Comparison of ENCODE assay signal across 1 cellular context in the genomic region with DNA sequence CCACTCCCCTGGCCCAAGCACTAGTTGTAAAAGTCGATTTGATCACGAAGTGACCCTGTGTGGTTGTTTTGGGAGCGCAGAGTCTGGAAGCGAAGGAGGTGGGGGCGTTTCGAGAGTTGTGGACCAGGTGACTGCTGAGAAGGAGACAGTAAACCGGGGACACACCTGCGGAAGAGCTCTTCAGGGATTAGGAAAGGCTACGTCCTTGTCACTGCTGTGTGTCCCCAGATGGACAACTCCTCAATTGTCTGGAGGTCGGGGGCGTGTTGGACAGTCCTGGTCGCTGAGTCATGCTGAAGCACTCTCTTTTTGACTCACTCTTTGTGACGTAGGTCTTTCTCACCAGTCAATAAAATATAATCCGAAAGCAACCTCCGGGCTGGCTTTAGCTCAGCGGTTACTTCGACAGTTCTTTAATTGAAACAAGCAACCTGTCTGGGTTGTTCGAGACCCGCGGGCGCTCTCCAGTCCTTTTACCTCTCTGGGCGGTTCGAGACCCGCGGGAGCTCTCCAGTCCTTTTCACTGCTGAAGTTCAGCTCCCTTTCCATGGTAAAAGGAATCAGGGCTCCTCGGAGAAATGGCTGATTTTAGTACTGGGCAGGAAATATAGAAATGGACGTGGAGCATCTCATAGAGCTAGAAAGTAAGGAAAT.
A peak's percentile ranks its signal among the peaks of the same experiment; 100 is the strongest.
TF ChIP-seq lines count a peak whose summit lies in the region.

No MANE protein-coding gene starts in this region.

TF ChIP-seq in HEK293, 187 proteins besides CTCF, POLR2A, EP300 and RAD21 (continues in another document):
- TF ChIP-seq, protein P1, sequence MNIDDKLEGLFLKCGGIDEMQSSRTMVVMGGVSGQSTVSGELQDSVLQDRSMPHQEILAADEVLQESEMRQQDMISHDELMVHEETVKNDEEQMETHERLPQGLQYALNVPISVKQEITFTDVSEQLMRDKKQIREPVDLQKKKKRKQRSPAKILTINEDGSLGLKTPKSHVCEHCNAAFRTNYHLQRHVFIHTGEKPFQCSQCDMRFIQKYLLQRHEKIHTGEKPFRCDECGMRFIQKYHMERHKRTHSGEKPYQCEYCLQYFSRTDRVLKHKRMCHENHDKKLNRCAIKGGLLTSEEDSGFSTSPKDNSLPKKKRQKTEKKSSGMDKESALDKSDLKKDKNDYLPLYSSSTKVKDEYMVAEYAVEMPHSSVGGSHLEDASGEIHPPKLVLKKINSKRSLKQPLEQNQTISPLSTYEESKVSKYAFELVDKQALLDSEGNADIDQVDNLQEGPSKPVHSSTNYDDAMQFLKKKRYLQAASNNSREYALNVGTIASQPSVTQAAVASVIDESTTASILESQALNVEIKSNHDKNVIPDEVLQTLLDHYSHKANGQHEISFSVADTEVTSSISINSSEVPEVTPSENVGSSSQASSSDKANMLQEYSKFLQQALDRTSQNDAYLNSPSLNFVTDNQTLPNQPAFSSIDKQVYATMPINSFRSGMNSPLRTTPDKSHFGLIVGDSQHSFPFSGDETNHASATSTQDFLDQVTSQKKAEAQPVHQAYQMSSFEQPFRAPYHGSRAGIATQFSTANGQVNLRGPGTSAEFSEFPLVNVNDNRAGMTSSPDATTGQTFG (tag by site-specific recombination; IDR thresholded peaks at IDR 0.05; ENCODE audit: borderline replicate concordance) = 0 out of 2 replicates have a peak, but pooled peaks have one; percentile 21
- TF ChIP-seq ZNF610 (tag by site-specific recombination; IDR thresholded peaks at IDR 0.05; ENCODE audit: borderline replicate concordance) (peak; percentile 82; the same call in 1 of the 2 replicates), ZFHX2 (tag by site-specific recombination; conservative IDR thresholded peaks at IDR 0.05) (peak; percentile 76), SP7 (tag by site-specific recombination; IDR thresholded peaks at IDR 0.05) (peak; percentile 87), ZNF341 (tag by site-specific recombination; IDR thresholded peaks at IDR 0.05; ENCODE audit: low read depth) (no peak), ZNF23 (tag by site-specific recombination; IDR thresholded peaks at IDR 0.05; ENCODE audit: borderline replicate concordance) (no peak), ZBTB17 (tag by site-specific recombination; IDR thresholded peaks at IDR 0.05) (peak; percentile 96), SALL2 (tag by site-specific recombination; IDR thresholded peaks at IDR 0.05; ENCODE audit: borderline replicate concordance) (no peak), EGR2 (tag by site-specific recombination; IDR thresholded peaks at IDR 0.05; ENCODE audit: low read depth) (peak; percentile 69), ZNF426 (tag by site-specific recombination; IDR thresholded peaks at IDR 0.05) (no peak), ZBTB8A (tag by site-specific recombination; IDR thresholded peaks at IDR 0.05) (peak; percentile 47), ZNF211 (tag by site-specific recombination; IDR thresholded peaks at IDR 0.05; ENCODE audit: low read depth) (no peak), ZSCAN30 (tag by site-specific recombination; IDR thresholded peaks at IDR 0.05) (peak; percentile 91), GLIS2 (tag by site-specific recombination; IDR thresholded peaks at IDR 0.05) (no peak), ZNF660 (tag by site-specific recombination; IDR thresholded peaks at IDR 0.05) (peak; percentile 98), SCRT1 (tag by site-specific recombination; IDR thresholded peaks at IDR 0.05; ENCODE audit: borderline replicate concordance) (no peak), ZNF558 (tag by site-specific recombination; IDR thresholded peaks at IDR 0.05) (peak; percentile 64; the same call in 1 of the 2 replicates), ZNF114 (tag by site-specific recombination; IDR thresholded peaks at IDR 0.05) (no peak), TRIM28 (IDR thresholded peaks at IDR 0.05; ENCODE audit: borderline replicate concordance, low read length) (peak; percentile 73; the same call in 1 of the 2 replicates), KLF10 (tag by site-specific recombination; IDR thresholded peaks at IDR 0.05) (peak; percentile 92), ZNF202 (tag by site-specific recombination; IDR thresholded peaks at IDR 0.05; ENCODE audit: borderline replicate concordance) (no peak), ZNF239 (tag by site-specific recombination; IDR thresholded peaks at IDR 0.05) (no peak), ZNF626 (tag by site-specific recombination; IDR thresholded peaks at IDR 0.05) (no peak), ZNF792 (tag by site-specific recombination; IDR thresholded peaks at IDR 0.05) (no peak), ZNF530 (tag by site-specific recombination; IDR thresholded peaks at IDR 0.05; ENCODE audit: low read depth) (no peak), ZNF2 (tag by site-specific recombination; IDR thresholded peaks at IDR 0.05) (peak; percentile 91)
- TF ChIP-seq, protein P2, sequence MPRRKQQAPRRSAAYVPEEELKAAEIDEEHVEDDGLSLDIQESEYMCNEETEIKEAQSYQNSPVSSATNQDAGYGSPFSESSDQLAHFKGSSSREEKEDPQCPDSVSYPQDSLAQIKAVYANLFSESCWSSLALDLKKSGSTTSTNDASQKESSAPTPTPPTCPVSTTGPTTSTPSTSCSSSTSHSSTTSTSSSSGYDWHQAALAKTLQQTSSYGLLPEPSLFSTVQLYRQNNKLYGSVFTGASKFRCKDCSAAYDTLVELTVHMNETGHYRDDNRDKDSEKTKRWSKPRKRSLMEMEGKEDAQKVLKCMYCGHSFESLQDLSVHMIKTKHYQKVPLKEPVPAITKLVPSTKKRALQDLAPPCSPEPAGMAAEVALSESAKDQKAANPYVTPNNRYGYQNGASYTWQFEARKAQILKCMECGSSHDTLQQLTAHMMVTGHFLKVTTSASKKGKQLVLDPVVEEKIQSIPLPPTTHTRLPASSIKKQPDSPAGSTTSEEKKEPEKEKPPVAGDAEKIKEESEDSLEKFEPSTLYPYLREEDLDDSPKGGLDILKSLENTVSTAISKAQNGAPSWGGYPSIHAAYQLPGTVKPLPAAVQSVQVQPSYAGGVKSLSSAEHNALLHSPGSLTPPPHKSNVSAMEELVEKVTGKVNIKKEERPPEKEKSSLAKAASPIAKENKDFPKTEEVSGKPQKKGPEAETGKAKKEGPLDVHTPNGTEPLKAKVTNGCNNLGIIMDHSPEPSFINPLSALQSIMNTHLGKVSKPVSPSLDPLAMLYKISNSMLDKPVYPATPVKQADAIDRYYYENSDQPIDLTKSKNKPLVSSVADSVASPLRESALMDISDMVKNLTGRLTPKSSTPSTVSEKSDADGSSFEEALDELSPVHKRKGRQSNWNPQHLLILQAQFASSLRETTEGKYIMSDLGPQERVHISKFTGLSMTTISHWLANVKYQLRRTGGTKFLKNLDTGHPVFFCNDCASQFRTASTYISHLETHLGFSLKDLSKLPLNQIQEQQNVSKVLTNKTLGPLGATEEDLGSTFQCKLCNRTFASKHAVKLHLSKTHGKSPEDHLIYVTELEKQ (tag by site-specific recombination; IDR thresholded peaks at IDR 0.05; ENCODE audit: borderline replicate concordance) = peak; percentile 62
- TF ChIP-seq, protein P3, sequence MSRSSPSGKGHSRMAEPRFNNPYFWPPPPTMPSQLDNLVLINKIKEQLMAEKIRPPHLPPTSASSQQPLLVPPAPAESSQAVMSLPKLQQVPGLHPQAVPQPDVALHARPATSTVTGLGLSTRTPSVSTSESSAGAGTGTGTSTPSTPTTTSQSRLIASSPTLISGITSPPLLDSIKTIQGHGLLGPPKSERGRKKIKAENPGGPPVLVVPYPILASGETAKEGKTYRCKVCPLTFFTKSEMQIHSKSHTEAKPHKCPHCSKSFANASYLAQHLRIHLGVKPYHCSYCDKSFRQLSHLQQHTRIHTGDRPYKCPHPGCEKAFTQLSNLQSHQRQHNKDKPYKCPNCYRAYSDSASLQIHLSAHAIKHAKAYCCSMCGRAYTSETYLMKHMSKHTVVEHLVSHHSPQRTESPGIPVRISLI (tag by site-specific recombination; IDR thresholded peaks at IDR 0.05) = no peak
- TF ChIP-seq, protein P4, sequence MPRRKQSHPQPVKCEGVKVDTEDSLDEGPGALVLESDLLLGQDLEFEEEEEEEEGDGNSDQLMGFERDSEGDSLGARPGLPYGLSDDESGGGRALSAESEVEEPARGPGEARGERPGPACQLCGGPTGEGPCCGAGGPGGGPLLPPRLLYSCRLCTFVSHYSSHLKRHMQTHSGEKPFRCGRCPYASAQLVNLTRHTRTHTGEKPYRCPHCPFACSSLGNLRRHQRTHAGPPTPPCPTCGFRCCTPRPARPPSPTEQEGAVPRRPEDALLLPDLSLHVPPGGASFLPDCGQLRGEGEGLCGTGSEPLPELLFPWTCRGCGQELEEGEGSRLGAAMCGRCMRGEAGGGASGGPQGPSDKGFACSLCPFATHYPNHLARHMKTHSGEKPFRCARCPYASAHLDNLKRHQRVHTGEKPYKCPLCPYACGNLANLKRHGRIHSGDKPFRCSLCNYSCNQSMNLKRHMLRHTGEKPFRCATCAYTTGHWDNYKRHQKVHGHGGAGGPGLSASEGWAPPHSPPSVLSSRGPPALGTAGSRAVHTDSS (tag by site-specific recombination; IDR thresholded peaks at IDR 0.05) = peak; percentile 37; the same call in 1 of the 2 replicates
- TF ChIP-seq, protein P5, sequence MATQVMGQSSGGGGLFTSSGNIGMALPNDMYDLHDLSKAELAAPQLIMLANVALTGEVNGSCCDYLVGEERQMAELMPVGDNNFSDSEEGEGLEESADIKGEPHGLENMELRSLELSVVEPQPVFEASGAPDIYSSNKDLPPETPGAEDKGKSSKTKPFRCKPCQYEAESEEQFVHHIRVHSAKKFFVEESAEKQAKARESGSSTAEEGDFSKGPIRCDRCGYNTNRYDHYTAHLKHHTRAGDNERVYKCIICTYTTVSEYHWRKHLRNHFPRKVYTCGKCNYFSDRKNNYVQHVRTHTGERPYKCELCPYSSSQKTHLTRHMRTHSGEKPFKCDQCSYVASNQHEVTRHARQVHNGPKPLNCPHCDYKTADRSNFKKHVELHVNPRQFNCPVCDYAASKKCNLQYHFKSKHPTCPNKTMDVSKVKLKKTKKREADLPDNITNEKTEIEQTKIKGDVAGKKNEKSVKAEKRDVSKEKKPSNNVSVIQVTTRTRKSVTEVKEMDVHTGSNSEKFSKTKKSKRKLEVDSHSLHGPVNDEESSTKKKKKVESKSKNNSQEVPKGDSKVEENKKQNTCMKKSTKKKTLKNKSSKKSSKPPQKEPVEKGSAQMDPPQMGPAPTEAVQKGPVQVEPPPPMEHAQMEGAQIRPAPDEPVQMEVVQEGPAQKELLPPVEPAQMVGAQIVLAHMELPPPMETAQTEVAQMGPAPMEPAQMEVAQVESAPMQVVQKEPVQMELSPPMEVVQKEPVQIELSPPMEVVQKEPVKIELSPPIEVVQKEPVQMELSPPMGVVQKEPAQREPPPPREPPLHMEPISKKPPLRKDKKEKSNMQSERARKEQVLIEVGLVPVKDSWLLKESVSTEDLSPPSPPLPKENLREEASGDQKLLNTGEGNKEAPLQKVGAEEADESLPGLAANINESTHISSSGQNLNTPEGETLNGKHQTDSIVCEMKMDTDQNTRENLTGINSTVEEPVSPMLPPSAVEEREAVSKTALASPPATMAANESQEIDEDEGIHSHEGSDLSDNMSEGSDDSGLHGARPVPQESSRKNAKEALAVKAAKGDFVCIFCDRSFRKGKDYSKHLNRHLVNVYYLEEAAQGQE (tag by site-specific recombination; IDR thresholded peaks at IDR 0.05) = peak; percentile 97
- TF ChIP-seq, protein P6, sequence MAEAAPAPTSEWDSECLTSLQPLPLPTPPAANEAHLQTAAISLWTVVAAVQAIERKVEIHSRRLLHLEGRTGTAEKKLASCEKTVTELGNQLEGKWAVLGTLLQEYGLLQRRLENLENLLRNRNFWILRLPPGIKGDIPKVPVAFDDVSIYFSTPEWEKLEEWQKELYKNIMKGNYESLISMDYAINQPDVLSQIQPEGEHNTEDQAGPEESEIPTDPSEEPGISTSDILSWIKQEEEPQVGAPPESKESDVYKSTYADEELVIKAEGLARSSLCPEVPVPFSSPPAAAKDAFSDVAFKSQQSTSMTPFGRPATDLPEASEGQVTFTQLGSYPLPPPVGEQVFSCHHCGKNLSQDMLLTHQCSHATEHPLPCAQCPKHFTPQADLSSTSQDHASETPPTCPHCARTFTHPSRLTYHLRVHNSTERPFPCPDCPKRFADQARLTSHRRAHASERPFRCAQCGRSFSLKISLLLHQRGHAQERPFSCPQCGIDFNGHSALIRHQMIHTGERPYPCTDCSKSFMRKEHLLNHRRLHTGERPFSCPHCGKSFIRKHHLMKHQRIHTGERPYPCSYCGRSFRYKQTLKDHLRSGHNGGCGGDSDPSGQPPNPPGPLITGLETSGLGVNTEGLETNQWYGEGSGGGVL (tag by site-specific recombination; IDR thresholded peaks at IDR 0.05) = no peak
- TF ChIP-seq, protein P7, sequence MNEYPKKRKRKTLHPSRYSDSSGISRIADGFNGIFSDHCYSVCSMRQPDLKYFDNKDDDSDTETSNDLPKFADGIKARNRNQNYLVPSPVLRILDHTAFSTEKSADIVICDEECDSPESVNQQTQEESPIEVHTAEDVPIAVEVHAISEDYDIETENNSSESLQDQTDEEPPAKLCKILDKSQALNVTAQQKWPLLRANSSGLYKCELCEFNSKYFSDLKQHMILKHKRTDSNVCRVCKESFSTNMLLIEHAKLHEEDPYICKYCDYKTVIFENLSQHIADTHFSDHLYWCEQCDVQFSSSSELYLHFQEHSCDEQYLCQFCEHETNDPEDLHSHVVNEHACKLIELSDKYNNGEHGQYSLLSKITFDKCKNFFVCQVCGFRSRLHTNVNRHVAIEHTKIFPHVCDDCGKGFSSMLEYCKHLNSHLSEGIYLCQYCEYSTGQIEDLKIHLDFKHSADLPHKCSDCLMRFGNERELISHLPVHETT (tag by site-specific recombination; IDR thresholded peaks at IDR 0.05) = peak; percentile 87
- TF ChIP-seq, protein P8, sequence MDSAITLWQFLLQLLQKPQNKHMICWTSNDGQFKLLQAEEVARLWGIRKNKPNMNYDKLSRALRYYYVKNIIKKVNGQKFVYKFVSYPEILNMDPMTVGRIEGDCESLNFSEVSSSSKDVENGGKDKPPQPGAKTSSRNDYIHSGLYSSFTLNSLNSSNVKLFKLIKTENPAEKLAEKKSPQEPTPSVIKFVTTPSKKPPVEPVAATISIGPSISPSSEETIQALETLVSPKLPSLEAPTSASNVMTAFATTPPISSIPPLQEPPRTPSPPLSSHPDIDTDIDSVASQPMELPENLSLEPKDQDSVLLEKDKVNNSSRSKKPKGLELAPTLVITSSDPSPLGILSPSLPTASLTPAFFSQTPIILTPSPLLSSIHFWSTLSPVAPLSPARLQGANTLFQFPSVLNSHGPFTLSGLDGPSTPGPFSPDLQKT (IDR thresholded peaks at IDR 0.05; ENCODE audit: borderline replicate concordance, low read depth, low read length) = no peak
- TF ChIP-seq, protein P9, sequence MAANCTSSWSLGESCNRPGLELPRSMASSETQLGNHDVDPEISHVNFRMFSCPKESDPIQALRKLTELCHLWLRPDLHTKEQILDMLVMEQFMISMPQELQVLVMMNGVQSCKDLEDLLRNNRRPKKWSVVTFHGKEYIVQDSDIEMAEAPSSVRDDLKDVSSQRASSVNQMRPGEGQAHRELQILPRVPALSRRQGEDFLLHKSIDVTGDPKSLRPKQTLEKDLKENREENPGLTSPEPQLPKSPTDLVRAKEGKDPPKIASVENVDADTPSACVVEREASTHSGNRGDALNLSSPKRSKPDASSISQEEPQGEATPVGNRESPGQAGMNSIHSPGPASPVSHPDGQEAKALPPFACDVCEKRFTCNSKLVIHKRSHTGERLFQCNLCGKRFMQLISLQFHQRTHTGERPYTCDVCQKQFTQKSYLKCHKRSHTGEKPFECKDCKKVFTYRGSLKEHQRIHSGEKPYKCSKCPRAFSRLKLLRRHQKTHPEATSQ (tag by site-specific recombination; IDR thresholded peaks at IDR 0.05) = no peak
- TF ChIP-seq, protein P10, sequence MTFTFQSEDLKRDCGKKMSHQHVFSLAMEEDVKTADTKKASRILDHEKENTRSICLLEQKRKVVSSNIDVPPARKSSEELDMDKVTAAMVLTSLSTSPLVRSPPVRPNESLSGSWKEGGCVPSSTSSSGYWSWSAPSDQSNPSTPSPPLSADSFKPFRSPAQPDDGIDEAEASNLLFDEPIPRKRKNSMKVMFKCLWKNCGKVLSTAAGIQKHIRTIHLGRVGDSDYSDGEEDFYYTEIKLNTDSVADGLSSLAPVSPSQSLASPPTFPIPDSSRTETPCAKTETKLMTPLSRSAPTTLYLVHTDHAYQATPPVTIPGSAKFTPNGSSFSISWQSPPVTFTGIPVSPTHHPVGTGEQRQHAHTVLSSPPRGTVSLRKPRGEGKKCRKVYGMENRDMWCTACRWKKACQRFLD (tag by site-specific recombination; IDR thresholded peaks at IDR 0.05) = no peak
